8 cellular contexts compared by ENCODE assay signal in the genomic region with DNA sequence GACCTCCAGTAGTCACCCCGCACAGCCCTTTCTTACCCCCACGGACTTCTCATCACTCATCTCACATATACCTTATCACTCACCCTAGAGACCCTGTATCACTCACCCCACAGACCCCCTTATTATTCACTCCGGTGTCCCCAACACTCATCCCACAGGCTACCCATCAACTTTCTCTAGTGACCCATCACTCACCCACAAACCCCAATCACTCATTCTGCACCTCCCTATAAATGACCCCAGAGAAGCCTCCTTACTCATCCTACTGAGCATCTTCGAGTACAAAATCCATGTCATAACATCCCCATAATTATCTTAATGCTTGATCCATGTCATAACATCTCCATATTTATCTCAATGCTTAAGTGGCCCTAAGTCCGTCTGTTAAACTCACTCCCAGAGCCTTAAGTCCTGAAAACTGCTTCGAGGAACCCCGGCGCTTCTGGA. TPM values are rescaled to one million over a fixed set of nuclear protein-coding genes. Genes with fewer than 3 reads are reported as not detected.
DNase-seq lines count a peak whose midpoint lies in the region; ATAC-seq and TF ChIP-seq lines count a peak whose summit lies in the region.

No MANE protein-coding gene starts in this region.

- peaks cover 15% of the 10 kb centered on the region for H3F3A ChIP-seq in SU-DHL-6 (ENCODE audit: insufficient read depth)

- peaks cover 0 to 4% of the 10 kb centered on the region in 2 donors for H3K27me3 Mint-ChIP-seq in stimulated activated naive B cell treated with anti-CD40 and anti-IgM and Interleukin-4, amounts not matched to agents 10 μg/mL and 1 μg/mL and 100 μg/mL, for 72 hours

- peaks cover 0 to 6% of the 10 kb centered on the region in 2 donors for H3K9me3 Mint-ChIP-seq in stimulated activated naive B cell treated with anti-CD40 and anti-IgM and Interleukin-4, amounts not matched to agents 10 μg/mL and 1 μg/mL and 100 μg/mL, for 72 hours

- peaks cover 18 to 28% of the 10 kb centered on the region in 2 donors for H3K4me1 Mint-ChIP-seq in stimulated activated naive B cell treated with anti-CD40 and anti-IgM and Interleukin-4, amounts not matched to agents 10 μg/mL and 1 μg/mL and 100 μg/mL, for 72 hours

- H3K9me3 ChIP-seq in AG04450 (ENCODE audit: control insufficient read depth, insufficient read depth, low read length) (no peaks in the 10 kb centered on the region), SU-DHL-6 (ENCODE audit: insufficient read depth, low read length) (no peaks in the 10 kb centered on the region)

- peak overlapping the region; percentile 82 to 87 for H3K4me3 Mint-ChIP-seq in stimulated activated naive B cell treated with anti-CD40 and anti-IgM and Interleukin-4, amounts not matched to agents 10 μg/mL and 1 μg/mL and 100 μg/mL, for 72 hours

- H3K4me3 ChIP-seq in AG04450 (ENCODE audit: low read depth, low read length) (peak overlapping the region; percentile 68), SU-DHL-6 (ENCODE audit: insufficient read depth, low read length, poor library complexity, severe bottlenecking) (peak overlapping the region; percentile 64)

- ATAC-seq in GM21390 (IDR thresholded peaks at IDR 0.05; ENCODE audit: unreplicated experiment) (peak; percentile 4), foreskin keratinocyte (peak; percentile 29)
- peak; percentile 14 to 21 for ATAC-seq in stimulated activated naive B cell treated with anti-CD40 and anti-IgM and Interleukin-4, amounts not matched to agents 10 μg/mL and 1 μg/mL and 100 μg/mL, for 72 hours (replicated peaks)

- no peaks in the 10 kb centered on the region for H3K9me2 ChIP-seq in SU-DHL-6 (replicated peaks; ENCODE audit: insufficient read depth, low read length)

- DNase-seq in AG04450 (ENCODE audit: low read depth, low spot score): no peak
- DNase-seq in foreskin keratinocyte: no peak
- no peak for DNase-seq in stimulated activated naive B cell treated with anti-CD40 and anti-IgM and Interleukin-4, amounts not matched to agents 10 μg/mL and 1 μg/mL and 100 μg/mL, for 72 hours
- DNase-seq in NCI-H128 (lab: John Stamatoyannopoulos, UW; ENCODE audit: unreplicated experiment): no peak
- no peak for DNase-seq in NCI-H1105 treated with DMSO at 0.1 percent for 48 hours (lab: John Stamatoyannopoulos, UW)
- no peak for DNase-seq in NCI-H2227 (lab: John Stamatoyannopoulos, UW; ENCODE audit: unreplicated experiment)

- H3K36me3 ChIP-seq in SU-DHL-6 (ENCODE audit: low read length): no peaks in the 10 kb centered on the region

- TF ChIP-seq CTCF in AG04450 (IDR thresholded peaks at IDR 0.05; ENCODE audit: low read depth, low read length): no peak
- TF ChIP-seq CTCF in SU-DHL-6 (IDR thresholded peaks at IDR 0.05; ENCODE audit: insufficient read depth, low read length, poor library complexity, severe bottlenecking): no peak
- TF ChIP-seq CTCF in foreskin keratinocyte (conservative IDR thresholded peaks at IDR 0.05): no peak

- peaks cover 4% of the 10 kb centered on the region for H3K4me1 ChIP-seq in foreskin keratinocyte

- peaks cover 2 to 10% of the 10 kb centered on the region in 2 donors for H3K36me3 Mint-ChIP-seq in stimulated activated naive B cell treated with anti-CD40 and anti-IgM and Interleukin-4, amounts not matched to agents 10 μg/mL and 1 μg/mL and 100 μg/mL, for 72 hours

- CTCF ChIA-PET in AG04450 (lab: Charles Lee): no interaction called here

- peak overlapping the region; percentile 77 for H3K9ac ChIP-seq in SU-DHL-6 (ENCODE audit: low read length)

- H3K79me2 ChIP-seq in SU-DHL-6 (ENCODE audit: insufficient read depth, low read length): peaks cover 49% of the 10 kb centered on the region

- no peaks in the 10 kb centered on the region for H3K27me3 ChIP-seq in AG04450 (ENCODE audit: control insufficient read depth, insufficient read depth, low read length)
- no peaks in the 10 kb centered on the region for H3K27me3 ChIP-seq in SU-DHL-6 (ENCODE audit: low read length)
- H3K27me3 ChIP-seq in foreskin keratinocyte: no peaks in the 10 kb centered on the region

- no peak overlapping the region for H2AFZ ChIP-seq in SU-DHL-6 (ENCODE audit: low read depth, low read length, severe bottlenecking)

- H3K27ac Mint-ChIP-seq in stimulated activated naive B cell treated with anti-CD40 and anti-IgM and Interleukin-4, amounts not matched to agents 10 μg/mL and 1 μg/mL and 100 μg/mL, for 72 hours: peak overlapping the region; percentile 98

- H3K27ac ChIP-seq in AG04450 (ENCODE audit: low read depth, low read length): no peak overlapping the region
- H3K27ac ChIP-seq in SU-DHL-6 (ENCODE audit: low read depth, low read length): peak overlapping the region; percentile 74
- no peak overlapping the region for H3K27ac ChIP-seq in foreskin keratinocyte

- no peaks in the 10 kb centered on the region for H4K20me1 ChIP-seq in SU-DHL-6 (ENCODE audit: low read depth, low read length)

- H3K4me2 ChIP-seq in SU-DHL-6 (ENCODE audit: low read depth, low read length, poor library complexity, severe bottlenecking): peak overlapping the region; percentile 82

- POLR2A ChIA-PET in AG04450 (lab: Yijun Ruan, JAX): interaction anchor here (1.0 kb wide), 1 partner anchor 264 kb away, joined by 3 read pairs; no protein-coding TSS in a partner anchor

RNA-seq across cellular contexts. Expression of a gene that starts 0.9 kb away (rescaled TPM):
- polyA plus RNA-seq in AG04450 (2011; rRNA removed): 4.5 and 6.2 TPM in 2 replicates
- 4.9 and 7.4 TPM in 2 replicates for polyA minus RNA-seq in AG04450 (2011; rRNA and poly(A)+ RNA removed)
- total RNA-seq in foreskin keratinocyte: 6.2 and 6.8 TPM in 2 replicates
- polyA plus RNA-seq in foreskin keratinocyte: 0.78 and 1.1 TPM in 2 replicates
